ENCODE assay signal across 8 cellular contexts in genomic region chr4:3302786-3303444, GRCh38. TPM values are rescaled to one million over a fixed set of nuclear protein-coding genes. Genes with fewer than 3 reads are reported as not detected.
A peak's percentile ranks its signal among the peaks of the same experiment; 100 is the strongest.
DNase-seq lines count a peak whose midpoint lies in the region; ATAC-seq and TF ChIP-seq lines count a peak whose summit lies in the region.

No MANE protein-coding gene starts in this region.

- ATAC-seq in HG03571 (IDR thresholded peaks at IDR 0.05; ENCODE audit: unreplicated experiment) = no peak

- no TSS peak for BruUV-seq in MCF 10A (replicated peaks; lab: Mats Ljungman, UMichigan)

- POLR2A ChIA-PET in MCF 10A (lab: Yijun Ruan, JAX) = no interaction called here

- peaks cover 5% of the 10 kb centered on the region for H3K4me1 Mint-ChIP-seq in MCF 10A (ENCODE audit: insufficient read depth, unreplicated experiment)

- peak overlapping the region; percentile 1 for H3K9ac ChIP-seq in SK-N-MC (ENCODE audit: insufficient read length)

- H3K27me3 ChIP-seq in thymus (ENCODE audit: control insufficient read depth, insufficient read depth) = peaks cover 47% of the 10 kb centered on the region

- no peak overlapping the region for H3K27ac Mint-ChIP-seq in MCF 10A (ENCODE audit: low read depth, unreplicated experiment)

- H3K4me3 Mint-ChIP-seq in MCF 10A (ENCODE audit: unreplicated experiment) = no peak overlapping the region

- H3K27me3 Mint-ChIP-seq in MCF 10A (ENCODE audit: insufficient read depth, unreplicated experiment) = no peaks in the 10 kb centered on the region

- H3K36me3 ChIP-seq in SK-N-MC (ENCODE audit: insufficient read depth, low read length) = no peaks in the 10 kb centered on the region
- H3K36me3 ChIP-seq in thymus (ENCODE audit: control insufficient read depth, insufficient read depth) = no peaks in the 10 kb centered on the region

- CTCF ChIA-PET in MCF 10A (lab: Yijun Ruan, JAX) = no interaction called here

- H3K27ac ChIP-seq in SK-N-MC (peak overlapping the region; percentile 84; the same call in 1 of the 2 replicates), thymus (ENCODE audit: low read depth) (peak overlapping the region; percentile 62)

- peak overlapping the region; percentile 64; the same call in 1 of the 2 replicates for H3K4me3 ChIP-seq in SK-N-MC
- H3K4me3 ChIP-seq in thymus (ENCODE audit: low read length) = no peak overlapping the region

- H3K9me3 Mint-ChIP-seq in MCF 10A (ENCODE audit: unreplicated experiment) = no peaks in the 10 kb centered on the region

- WGBS in thymus = 8% methylated on average over 16 of the region's 16 CpGs

- H3K36me3 Mint-ChIP-seq in MCF 10A (ENCODE audit: insufficient read depth, unreplicated experiment) = peaks cover 7% of the 10 kb centered on the region

- peaks cover 26% of the 10 kb centered on the region for H3K4me1 ChIP-seq in thymus (ENCODE audit: control insufficient read depth, insufficient read depth, low read length)

- H3K9me3 ChIP-seq in SK-N-MC (ENCODE audit: low read depth, low read length) (no peaks in the 10 kb centered on the region), thymus (ENCODE audit: control insufficient read depth) (peaks cover under 1% of the 10 kb centered on the region)

- TF ChIP-seq CTCF in MCF 10A (IDR thresholded peaks at IDR 0.05; ENCODE audit: unreplicated experiment) = no peak

- intact Hi-C loops in MCF 10A (cut with micrococcal nuclease) = no loop called here

- peak; percentile 68 for DNase-seq in activated effector memory CD4-positive, alpha-beta T cell treated with anti-CD3 and anti-CD28 coated beads, Interleukin-2, amount 50 U/mL, for 16 hours
- no peak for DNase-seq in activated effector memory CD4-positive, alpha-beta T cell treated with Interleukin-2 at 50 U/mL for 16 hours
- DNase-seq in SK-N-MC (ENCODE audit: low read depth, low spot score) (no peak), ecto neural progenitor cell (ENCODE audit: low spot score) (peak; percentile 44), NCI-H1105 (lab: John Stamatoyannopoulos, UW) (no peak), MCF 10A (ENCODE audit: unreplicated experiment) (no peak)

RNA-seq across cellular contexts. Expression of gene RGS12, which starts 10.1 kb away (rescaled TPM):
- polyA plus RNA-seq in thymus = 30.4 TPM
- total RNA-seq in MCF 10A (2022) = 28.3 and 36.0 TPM in 2 replicates

RNA-seq across cellular contexts. Expression of gene MSANTD1, which starts 54.0 kb away (rescaled TPM):
- polyA plus RNA-seq in thymus = 1.0 TPM
- total RNA-seq in MCF 10A (2022) = 0.37 and 0.66 TPM in 2 replicates

Comparison
In these comparisons a context has a peak if more than half of its experiments do, and no peak if none do; other contexts are left out.
1. DNase-seq: peak in activated effector memory CD4-positive, alpha-beta T cell treated with anti-CD3 and anti-CD28 coated beads, Interleukin-2, amount 50 U/mL, for 16 hours (single experiment) and ecto neural progenitor cell (single experiment); none in activated effector memory CD4-positive, alpha-beta T cell treated with Interleukin-2 at 50 U/mL for 16 hours (single experiment), SK-N-MC (single experiment), NCI-H1105 (single experiment) and MCF 10A (single experiment).